Comparison of ENCODE assay signal across 11 cellular contexts in the genomic region with DNA sequence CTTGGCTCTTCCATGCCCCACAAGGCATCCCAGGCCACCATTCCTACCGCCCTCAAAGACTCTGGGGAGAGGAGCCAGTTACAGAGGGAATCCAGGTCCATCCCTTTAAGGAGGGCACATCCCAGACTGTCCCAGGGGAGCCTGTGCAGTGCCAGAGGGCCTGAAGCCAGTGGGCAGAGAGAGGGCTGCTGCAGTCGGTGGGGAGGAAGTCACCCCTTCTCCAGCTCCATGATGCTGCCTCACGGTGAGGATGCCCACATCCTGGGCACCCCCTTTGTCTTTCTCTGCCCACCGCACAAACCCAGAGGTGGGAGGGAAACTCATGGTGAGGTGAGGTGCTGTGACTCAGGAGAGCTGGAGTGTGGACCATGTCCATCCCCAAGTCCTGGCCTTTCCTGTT. TPM values are rescaled to one million over a fixed set of nuclear protein-coding genes. Genes with fewer than 3 reads are reported as not detected.
A peak's percentile ranks its signal among the peaks of the same experiment; 100 is the strongest.
DNase-seq lines count a peak whose midpoint lies in the region; ATAC-seq and TF ChIP-seq lines count a peak whose summit lies in the region.
"Had no signal": no experiment of that assay in that cellular context is flagged by ENCODE, and none has a peak within 500 bp of the region (broad histone marks: within the 10 kb centered on the region; RNA-seq: fewer than 3 reads in every experiment).

No MANE protein-coding gene starts in this region.

- CTCF ChIA-PET in Calu3 (lab: Charles Lee) = no interaction called here

- H3K4me1 ChIP-seq in osteoblast (ENCODE audit: insufficient read depth, low read length) = peaks cover 20% of the 10 kb centered on the region

- no peak overlapping the region for H3K27ac ChIP-seq in osteoblast (ENCODE audit: low read depth, low read length)

- H3K27me3 ChIP-seq in osteoblast (ENCODE audit: insufficient read depth, low read length) = no peaks in the 10 kb centered on the region

- no peaks in the 10 kb centered on the region for H4K20me1 ChIP-seq in osteoblast (ENCODE audit: insufficient read depth, low read length)

- peak overlapping the region; percentile 42 for H3K4me3 Mint-ChIP-seq in Calu3 (ENCODE audit: low read depth, unreplicated experiment)
- H3K4me3 Mint-ChIP-seq in activated naive CD8-positive, alpha-beta T cell treated with anti-CD3 and anti-CD28 coated beads, Interleukin-2, amount 50 U/mL, for 24 hours = no peak overlapping the region

- TF ChIP-seq CTCF in Calu3 (IDR thresholded peaks at IDR 0.05; ENCODE audit: unreplicated experiment) (no peak), osteoblast (IDR thresholded peaks at IDR 0.05; ENCODE audit: extremely low read depth, low read depth, low read length) (no peak)

- no peaks in the 10 kb centered on the region for H3K36me3 ChIP-seq in osteoblast (ENCODE audit: insufficient read depth, low read length)

- H3K9me3 Mint-ChIP-seq in Calu3 (ENCODE audit: low read depth, unreplicated experiment) = no peaks in the 10 kb centered on the region
- H3K9me3 Mint-ChIP-seq in activated naive CD8-positive, alpha-beta T cell treated with anti-CD3 and anti-CD28 coated beads, Interleukin-2, amount 50 U/mL, for 24 hours = no peaks in the 10 kb centered on the region

- H2AFZ ChIP-seq in osteoblast (ENCODE audit: low read length) = peak overlapping the region; percentile 38

- peaks cover 11% of the 10 kb centered on the region for H3K4me1 Mint-ChIP-seq in Calu3 (ENCODE audit: low read depth, unreplicated experiment)
- peaks cover 22% of the 10 kb centered on the region for H3K4me1 Mint-ChIP-seq in activated naive CD8-positive, alpha-beta T cell treated with anti-CD3 and anti-CD28 coated beads, Interleukin-2, amount 50 U/mL, for 24 hours

- H3K9me3 ChIP-seq in osteoblast (ENCODE audit: low read depth, low read length) = no peaks in the 10 kb centered on the region

- no peak for DNase-seq in Calu3
- peak; percentile 15 for DNase-seq in activated naive CD8-positive, alpha-beta T cell treated with anti-CD3 and anti-CD28 coated beads, Interleukin-2, amount 50 U/mL, for 24 hours
- DNase-seq in osteoblast (ENCODE audit: insufficient read length, low spot score, missing footprints) = peak; percentile 69
- DNase-seq in DMS79 (lab: John Stamatoyannopoulos, UW) = no peak
- DNase-seq in iPS-NIHi7 (ENCODE audit: extremely low spot score) = no peak
- no peak for DNase-seq in left lobe of liver (ENCODE audit: low spot score)
- DNase-seq: NCI-H1105 treated with DMSO at 0.1 percent for 48 hours, NCI-H524 treated with DMSO at 0.1 percent for 48 hours, small intestine, SW 1271 had no signal

- no TSS peak for BruUV-seq in Calu3 (replicated peaks; lab: Mats Ljungman, UMichigan)

- no peak overlapping the region for H3K27ac Mint-ChIP-seq in Calu3 (ENCODE audit: unreplicated experiment)
- no peak overlapping the region for H3K27ac Mint-ChIP-seq in activated naive CD8-positive, alpha-beta T cell treated with anti-CD3 and anti-CD28 coated beads, Interleukin-2, amount 50 U/mL, for 24 hours

- peak; percentile 19 for ATAC-seq in GM21786 (IDR thresholded peaks at IDR 0.05; ENCODE audit: unreplicated experiment)
- ATAC-seq in activated naive CD8-positive, alpha-beta T cell treated with anti-CD3 and anti-CD28 coated beads, Interleukin-2, amount 50 U/mL, for 24 hours = peak; percentile 31
- no peak for ATAC-seq in left lobe of liver

- peaks cover 35% of the 10 kb centered on the region for H3K27me3 Mint-ChIP-seq in Calu3 (ENCODE audit: unreplicated experiment)
- H3K27me3 Mint-ChIP-seq in activated naive CD8-positive, alpha-beta T cell treated with anti-CD3 and anti-CD28 coated beads, Interleukin-2, amount 50 U/mL, for 24 hours = peaks cover 22% of the 10 kb centered on the region

- intact Hi-C loops in Calu3 (cut with micrococcal nuclease; ENCODE audit: unreplicated experiment) = no loop called here

- no peak overlapping the region for H3K4me3 ChIP-seq in osteoblast (ENCODE audit: insufficient read depth, low read length)

- no peaks in the 10 kb centered on the region for H3K36me3 Mint-ChIP-seq in Calu3 (ENCODE audit: insufficient read depth, unreplicated experiment)
- H3K36me3 Mint-ChIP-seq in activated naive CD8-positive, alpha-beta T cell treated with anti-CD3 and anti-CD28 coated beads, Interleukin-2, amount 50 U/mL, for 24 hours (ENCODE audit: low read depth) = no peaks in the 10 kb centered on the region

- peak overlapping the region; percentile 8 for H3K4me2 ChIP-seq in osteoblast (ENCODE audit: insufficient read depth, low read length)

- no peaks in the 10 kb centered on the region for H3K79me2 ChIP-seq in osteoblast (ENCODE audit: insufficient read depth, low read length)

RNA-seq across cellular contexts. Expression of a gene that starts 26.3 kb away (rescaled TPM):
- total RNA-seq in Calu3 (2022) = 2.9 and 3.6 TPM in 2 replicates
- total RNA-seq in osteoblast = 5.1 and 5.6 TPM in 2 replicates
- 0.45 TPM for total RNA-seq in left lobe of liver

Comparison
In these comparisons a context has a peak if more than half of its experiments do, and no peak if none do; other contexts are left out.
1. DNase-seq: peak in activated naive CD8-positive, alpha-beta T cell treated with anti-CD3 and anti-CD28 coated beads, Interleukin-2, amount 50 U/mL, for 24 hours (single experiment) and osteoblast (single experiment); none in Calu3 (single experiment), DMS79 (single experiment), iPS-NIHi7 (single experiment) and left lobe of liver (single experiment).